21 cellular contexts compared by ENCODE assay signal in the genomic region with DNA sequence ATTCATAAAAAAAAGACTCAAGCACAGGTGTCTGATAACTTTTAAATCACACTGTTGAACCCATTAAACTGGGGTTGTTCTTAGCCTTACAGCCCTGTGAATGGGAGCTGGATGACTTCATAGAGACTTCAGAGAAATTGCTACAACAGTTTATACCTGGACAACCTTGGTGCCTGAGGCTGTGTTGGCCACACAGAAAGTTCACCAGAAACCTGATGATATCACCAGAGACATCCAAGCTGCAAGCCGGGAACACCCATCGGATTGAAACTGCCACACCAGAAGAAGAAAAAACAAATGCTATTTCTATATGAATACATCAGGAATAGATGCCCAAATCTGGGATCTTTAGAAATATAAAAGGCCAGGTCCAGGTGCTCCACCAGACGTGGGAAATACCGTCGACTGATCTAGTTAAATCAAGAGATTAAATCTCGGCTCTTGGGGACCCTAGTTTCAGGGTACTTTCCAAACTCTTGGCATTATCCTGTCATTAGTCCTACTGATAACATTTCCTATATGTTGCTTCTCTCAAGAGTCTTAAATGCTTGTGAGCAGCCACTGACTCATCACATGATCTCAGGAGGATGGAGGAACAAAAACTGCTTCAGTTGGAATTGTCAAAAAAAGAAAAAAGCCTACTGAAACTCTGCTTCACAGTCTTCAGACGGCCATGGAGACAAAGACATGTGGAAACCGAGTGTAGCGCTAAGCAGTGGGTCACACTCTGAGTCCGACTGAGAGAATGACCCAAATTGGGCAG. TPM values are rescaled to one million over a fixed set of nuclear protein-coding genes. Genes with fewer than 3 reads are reported as not detected.
A peak's percentile ranks its signal among the peaks of the same experiment; 100 is the strongest.
DNase-seq lines count a peak whose midpoint lies in the region; ATAC-seq, FAIRE-seq and TF ChIP-seq lines count a peak whose summit lies in the region.
"Had no signal": no experiment of that assay in that cellular context is flagged by ENCODE, and none has a peak within 500 bp of the region (broad histone marks: within the 10 kb centered on the region; RNA-seq: fewer than 3 reads in every experiment).

No MANE protein-coding gene starts in this region.

- TF ChIP-seq CTCF in K562 (IDR thresholded peaks at IDR 0.05 in 2 of 3, conservative IDR thresholded peaks at IDR 0.05 in 1 of 3; ENCODE audit: insufficient read depth in 2 of 3, low read depth in 1 of 3, low read length in 3 of 3) (no peak), foreskin fibroblast (IDR thresholded peaks at IDR 0.05; ENCODE audit: low read depth, low read length) (no peak)

- H3K4me2 ChIP-seq in BLaER1 = peak overlapping the region; percentile 16; the same call in 1 of the 2 replicates
- no peak overlapping the region for H3K4me2 ChIP-seq in K562 (ENCODE audit: insufficient read depth, low read length)
- H3K4me2 ChIP-seq: A549, GM23338 had no signal

- H3K9me3 Mint-ChIP-seq in T-cell = peaks cover 0 to 4% (median 0%) of the 10 kb centered on the region in 3 donors
- H3K9me3 Mint-ChIP-seq in activated T-helper 17 cell treated with anti-CD3 and anti-CD28 coated beads, Interleukin-2, amount 50 U/mL, for 72 hours = no peaks in the 10 kb centered on the region
- H3K9me3 Mint-ChIP-seq: GM23338 had no signal

- DNase-seq in MV-4-11 (lab: John Stamatoyannopoulos, UW) = peak; percentile 12
- no peak for DNase-seq in K562 (ENCODE audit: extremely low read depth in 1 of 4, low spot score in 3 of 4)
- DNase-seq in foreskin fibroblast = peak; percentile 23 to 65
- DNase-seq in NCI-H82 treated with DMSO at 0.1 percent for 48 hours (lab: John Stamatoyannopoulos, UW; ENCODE audit: unreplicated experiment) = no peak
- no peak for DNase-seq in T-cell
- DNase-seq in NCI-H146 treated with DMSO at 0.1 percent for 48 hours (lab: John Stamatoyannopoulos, UW; ENCODE audit: unreplicated experiment) = no peak
- DNase-seq: C1 segment of cervical spinal cord; CD8-positive, alpha-beta memory T cell; DMS79; HCEC 1CT; NCI-H1105 treated with DMSO at 0.1 percent for 48 hours; NCI-H1694 treated with DMSO at 0.1 percent for 48 hours; NCI-H510A; NCI-H748 treated with DMSO at 0.1 percent for 48 hours; Right ventricle myocardium superior had no signal

- H3K9me3 ChIP-seq in BLaER1 (no peaks in the 10 kb centered on the region; the same call in 1 of the 2 replicates), K562 (replicated peaks; ENCODE audit: control insufficient read depth, insufficient read depth, low read depth, low read length) (no peaks in the 10 kb centered on the region)
- H3K9me3 ChIP-seq: A549 had no signal

- no peak for FAIRE-seq in K562 (lab: Jason Lieb, UNC)
- FAIRE-seq: A549, D721Med, RCC 7860 had no signal

- peaks cover 16% of the 10 kb centered on the region for H3K4me1 ChIP-seq in BLaER1
- H3K4me1 ChIP-seq in K562 (replicated peaks in 1 of 2; ENCODE audit: control insufficient read depth in 2 of 2, insufficient read depth in 2 of 2, low read length in 2 of 2) = no peaks in the 10 kb centered on the region
- H3K4me1 ChIP-seq: A549 had no signal

- no peak overlapping the region for H3K27ac Mint-ChIP-seq in T-cell
- no peak overlapping the region for H3K27ac Mint-ChIP-seq in activated T-helper 17 cell treated with anti-CD3 and anti-CD28 coated beads, Interleukin-2, amount 50 U/mL, for 72 hours
- H3K27ac Mint-ChIP-seq: GM23338 had no signal

- H3K9ac ChIP-seq in BLaER1 = no peak overlapping the region
- H3K9ac ChIP-seq in K562 (ENCODE audit: insufficient read depth in 1 of 2, low read depth in 2 of 2, low read length in 2 of 2) = no peak overlapping the region

- no peaks in the 10 kb centered on the region for H4K20me1 ChIP-seq in BLaER1
- no peaks in the 10 kb centered on the region for H4K20me1 ChIP-seq in K562 (replicated peaks; ENCODE audit: control insufficient read depth, insufficient read depth, low read length)

- CTCF ChIA-PET in K562 (lab: Yijun Ruan, JAX; ENCODE audit: low intra/inter-chr PET ratio) (no interaction called here), T-cell (lab: Charles Lee) (no interaction called here)

- H3K27me3 ChIP-seq in BLaER1 (no peaks in the 10 kb centered on the region), K562 (ENCODE audit: control insufficient read depth in 2 of 2, insufficient read depth in 2 of 2, low read length in 2 of 2) (0 out of 5 replicates have a peak, but pooled peaks cover 0 to 3% of the 10 kb centered on the region in 2 experiments)

- no peaks in the 10 kb centered on the region for H3K9me1 ChIP-seq in K562 (ENCODE audit: control insufficient read depth, insufficient read depth, low read length)

- BruUV-seq in K562 (replicated peaks; lab: Mats Ljungman, UMichigan) = no TSS peak

- POLR2A ChIA-PET in K562 (lab: Yijun Ruan, JAX) = no interaction called here
- POLR2A ChIA-PET in T-cell (lab: Charles Lee) = interaction anchor here in 1 of 2 donors (0.7 kb wide), 1 partner anchor 49 kb away, joined by 3 read pairs; no protein-coding TSS in a partner anchor

- no peak for TF ChIP-seq EP300 in K562 (IDR thresholded peaks at IDR 0.05; ENCODE audit: low read length)

- H3K4me3 Mint-ChIP-seq in T-cell = no peak overlapping the region
- H3K4me3 Mint-ChIP-seq in activated T-helper 17 cell treated with anti-CD3 and anti-CD28 coated beads, Interleukin-2, amount 50 U/mL, for 72 hours = no peak overlapping the region
- H3K4me3 Mint-ChIP-seq: CD8-positive, alpha-beta memory T cell; GM23338 had no signal

- H3K4me1 Mint-ChIP-seq in T-cell = peaks cover 0 to 7% (median 1%) of the 10 kb centered on the region in 3 donors
- no peaks in the 10 kb centered on the region for H3K4me1 Mint-ChIP-seq in activated T-helper 17 cell treated with anti-CD3 and anti-CD28 coated beads, Interleukin-2, amount 50 U/mL, for 72 hours
- H3K4me1 Mint-ChIP-seq: GM23338 had no signal

- no peaks in the 10 kb centered on the region for H3K79me2 ChIP-seq in K562 (ENCODE audit: control insufficient read depth, insufficient read depth, low read length)

- TF ChIP-seq POLR2A in K562 (conservative IDR thresholded peaks at IDR 0.05) = no peak

- no peaks in the 10 kb centered on the region for H3K36me3 ChIP-seq in BLaER1
- no peaks in the 10 kb centered on the region for H3K36me3 ChIP-seq in K562 (ENCODE audit: control insufficient read depth, insufficient read depth, low read length)

- no peaks in the 10 kb centered on the region for H3K36me3 Mint-ChIP-seq in T-cell
- no peaks in the 10 kb centered on the region for H3K36me3 Mint-ChIP-seq in activated T-helper 17 cell treated with anti-CD3 and anti-CD28 coated beads, Interleukin-2, amount 50 U/mL, for 72 hours (ENCODE audit: low read depth)
- H3K36me3 Mint-ChIP-seq: CD8-positive, alpha-beta memory T cell had no signal

- no peak for TF ChIP-seq RAD21 in K562 (CRISPR knock-in tag; conservative IDR thresholded peaks at IDR 0.05 in 1 of 2, IDR thresholded peaks at IDR 0.05 in 1 of 2)

- H3K27me3 Mint-ChIP-seq in T-cell = peaks cover 0 to 3% of the 10 kb centered on the region in 2 donors
- peaks cover 5% of the 10 kb centered on the region for H3K27me3 Mint-ChIP-seq in activated T-helper 17 cell treated with anti-CD3 and anti-CD28 coated beads, Interleukin-2, amount 50 U/mL, for 72 hours

- H3K27ac ChIP-seq in BLaER1 (no peak overlapping the region), K562 (ENCODE audit: extremely low read depth, low read depth, low read length) (no peak overlapping the region)
- H3K27ac ChIP-seq: A549 had no signal

- intact Hi-C loops in K562 (cut with micrococcal nuclease) = no loop called here

- no peak overlapping the region for H3K4me3 ChIP-seq in BLaER1
- H3K4me3 ChIP-seq in K562 = no peak overlapping the region
- H3K4me3 ChIP-seq in foreskin fibroblast (ENCODE audit: low read depth in 1 of 2, low read length in 2 of 2) = no peak overlapping the region
- H3K4me3 ChIP-seq: A549, GM23338 had no signal

- in situ Hi-C loops in K562 (cut with MboI) = no loop called here

- ATAC-seq in K562 (no peak), T-cell (replicated peaks in 1 of 4) (no peak)
- ATAC-seq in activated T-helper 17 cell treated with anti-CD3 and anti-CD28 coated beads, Interleukin-2, amount 50 U/mL, for 72 hours (replicated peaks) = no peak
- ATAC-seq: A549, GM23338 had no signal

- WGBS in K562 (ENCODE audit: insufficient coverage, low coverage, missing lambda C conversion rate) = 4% methylated on average over 9 of the region's 10 CpGs

- H2AFZ ChIP-seq in K562 (ENCODE audit: low read depth, low read length) = no peak overlapping the region
- H2AFZ ChIP-seq: GM23338 had no signal

RNA-seq across cellular contexts. Expression of a gene that starts 28.6 kb away (rescaled TPM):
- not detected in 2 replicates for total RNA-seq in K562 (2011; cell fraction: chromatin; rRNA removed; ENCODE audit: low replicate concordance)
- not detected in 2 replicates for total RNA-seq in K562 (2011; cell fraction: nucleolus; rRNA removed)
- not detected in 2 replicates for total RNA-seq in K562 (2011; cell fraction: nucleoplasm; rRNA removed)
- total RNA-seq in K562 (2014; rRNA removed) (not detected in 2 replicates), K562 (2014; rRNA removed; fragmentation: Illumina TruSeq; extraction: Trizol) (not detected in 2 replicates), K562 (2015; rRNA removed; fragmentation: Illumina TruSeq; extraction: Trizol) (not detected in 2 replicates), K562 (2021) (not detected in 2 replicates), T-cell (not detected)
- polyA plus RNA-seq in K562 (2011; rRNA removed) (not detected in 2 replicates), K562 (2014; fragmentation: Illumina TruSeq; extraction: Trizol) (not detected in 2 replicates), K562 (2014; fragmentation: Nextera tagmentation; extraction: Ambion mirVana) (not detected), K562 (2014; rRNA removed) (not detected in 2 replicates)
- not detected in 2 replicates for polyA plus RNA-seq in K562 (2011; cell fraction: cytosol; rRNA removed)
- not detected in 2 replicates for polyA plus RNA-seq in K562 (2011; cell fraction: nucleus; rRNA removed)
- polyA plus RNA-seq in K562 (2012) = not detected in 2 replicates
- polyA minus RNA-seq in K562 (2011; rRNA and poly(A)+ RNA removed) = not detected in 2 replicates
- not detected in 2 replicates for polyA minus RNA-seq in K562 (2011; cell fraction: cytosol; rRNA and poly(A)+ RNA removed)
- polyA minus RNA-seq in K562 (2011; cell fraction: nucleus; rRNA and poly(A)+ RNA removed) = not detected in 2 replicates
- not detected for total RNA-seq in activated T-helper 17 cell treated with anti-CD3 and anti-CD28 coated beads, Interleukin-2, amount 50 U/mL, for 72 hours
- total RNA-seq: CD8-positive, alpha-beta memory T cell; GM23338; Right ventricle myocardium superior had no signal
- polyA plus RNA-seq: A549; CD8-positive, alpha-beta memory T cell; GM23338 had no signal

RNA-seq across cellular contexts. Expression of a gene that starts 40.8 kb away (rescaled TPM):
- total RNA-seq in K562 (2011; cell fraction: chromatin; rRNA removed; ENCODE audit: low replicate concordance) = 0.32 and 0.69 TPM in 2 replicates
- 0.33 and 0.39 TPM in 2 replicates for total RNA-seq in K562 (2011; cell fraction: nucleolus; rRNA removed)
- total RNA-seq in K562 (2011; cell fraction: nucleoplasm; rRNA removed) = 0.59 and 1.1 TPM in 2 replicates
- total RNA-seq in K562 (2014; rRNA removed) (0.73 and 0.82 TPM in 2 replicates), K562 (2014; rRNA removed; fragmentation: Illumina TruSeq; extraction: Trizol) (1.2 and 1.3 TPM in 2 replicates), K562 (2015; rRNA removed; fragmentation: Illumina TruSeq; extraction: Trizol) (1.2 TPM in 2 replicates), K562 (2021) (1.1 TPM in 2 replicates), T-cell (10 to 100 TPM; 47.5 to 55.7 (median 52.3) TPM)
- polyA plus RNA-seq in K562 (2011; rRNA removed) (0.24 and 0.32 TPM in 2 replicates), K562 (2014; fragmentation: Illumina TruSeq; extraction: Trizol) (0.53 and 0.70 TPM in 2 replicates), K562 (2014; fragmentation: Nextera tagmentation; extraction: Ambion mirVana) (under 1 TPM; 0.29 to 0.39 TPM), K562 (2014; rRNA removed) (0.42 and 0.45 TPM in 2 replicates)
- 0.13 and 0.15 TPM in 2 replicates for polyA plus RNA-seq in K562 (2011; cell fraction: cytosol; rRNA removed)
- polyA plus RNA-seq in K562 (2011; cell fraction: nucleus; rRNA removed) = 0.13 and 0.18 TPM in 2 replicates
- polyA plus RNA-seq in K562 (2012) = 0.56 and 4.2 TPM in 2 replicates
- 0.81 and 0.99 TPM in 2 replicates for polyA minus RNA-seq in K562 (2011; rRNA and poly(A)+ RNA removed)
- 0.27 and 0.29 TPM in 2 replicates for polyA minus RNA-seq in K562 (2011; cell fraction: cytosol; rRNA and poly(A)+ RNA removed)
- polyA minus RNA-seq in K562 (2011; cell fraction: nucleus; rRNA and poly(A)+ RNA removed) = 0.13 and 0.22 TPM in 2 replicates
- 10 to 100 TPM; 23.0 to 38.7 TPM for total RNA-seq in activated T-helper 17 cell treated with anti-CD3 and anti-CD28 coated beads, Interleukin-2, amount 50 U/mL, for 72 hours

Comparison
In these comparisons a context has a peak if more than half of its experiments do, and no peak if none do; other contexts are left out.
1. DNase-seq: peak in MV-4-11 (single experiment) and foreskin fibroblast (2 of 2); none in K562 (0 of 4), NCI-H82 treated with DMSO at 0.1 percent for 48 hours (single experiment), T-cell (0 of 34) and NCI-H146 treated with DMSO at 0.1 percent for 48 hours (single experiment).
2. RNA of a gene that starts 40.8 kb away (total RNA-seq): 47.5 to 55.7 TPM in T-cell and 23.0 to 38.7 TPM in activated T-helper 17 cell treated with anti-CD3 and anti-CD28 coated beads, Interleukin-2, amount 50 U/mL, for 72 hours; 0.32 to 1.3 TPM in K562; every median in the first group is over 10 times any median in the second.